In the genomic region with DNA sequence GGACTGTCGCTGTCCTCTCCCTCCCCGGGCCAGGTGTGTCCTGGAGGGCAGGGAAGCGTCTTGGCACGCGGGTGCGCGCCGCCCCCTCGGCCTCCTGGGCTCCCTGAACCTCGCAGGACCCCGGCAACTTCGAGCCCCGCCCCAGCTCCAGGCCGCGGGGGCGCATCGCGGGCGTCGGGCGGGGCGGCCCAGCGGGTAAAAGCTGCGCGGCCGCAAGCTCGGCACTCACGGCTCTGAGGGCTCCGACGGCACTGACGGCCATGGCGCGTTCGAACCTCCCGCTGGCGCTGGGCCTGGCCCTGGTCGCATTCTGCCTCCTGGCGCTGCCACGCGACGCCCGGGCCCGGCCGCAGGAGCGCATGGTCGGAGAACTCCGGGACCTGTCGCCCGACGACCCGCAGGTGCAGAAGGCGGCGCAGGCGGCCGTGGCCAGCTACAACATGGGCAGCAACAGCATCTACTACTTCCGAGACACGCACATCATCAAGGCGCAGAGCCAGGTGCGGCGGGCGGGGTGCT, we compare ENCODE assay signal across 13 cellular contexts. TPM values are rescaled to one million over a fixed set of nuclear protein-coding genes. Genes with fewer than 3 reads are reported as not detected.
DNase-seq lines count a peak whose midpoint lies in the region; ATAC-seq and TF ChIP-seq lines count a peak whose summit lies in the region.
"Had no signal": no experiment of that assay in that cellular context is flagged by ENCODE, and none has a peak within 500 bp of the region (broad histone marks: within the 10 kb centered on the region; RNA-seq: fewer than 3 reads in every experiment).

A gene with protein sequence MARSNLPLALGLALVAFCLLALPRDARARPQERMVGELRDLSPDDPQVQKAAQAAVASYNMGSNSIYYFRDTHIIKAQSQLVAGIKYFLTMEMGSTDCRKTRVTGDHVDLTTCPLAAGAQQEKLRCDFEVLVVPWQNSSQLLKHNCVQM (plus strand): TSS at position 224 of the 519 bp plus-strand sequence. CDS start 37 bp downstream, at position 261.

- no peak for TF ChIP-seq POLR2A in vagina (IDR thresholded peaks at IDR 0.05)

- H3K4me2 ChIP-seq in mammary epithelial cell (ENCODE audit: insufficient read depth, low read depth, low read length) = peak within 1 kb of the TSS; percentile 73

- CTCF ChIA-PET in mammary epithelial cell (lab: Charles Lee; ENCODE audit: low non-redundant PET) = interaction anchor here (1.0 kb wide), 1 partner anchor 10 kb away, joined by 3 read pairs; no protein-coding TSS in a partner anchor

- TF ChIP-seq CTCF in left ventricle myocardium inferior (IDR thresholded peaks at IDR 0.05; ENCODE audit: borderline replicate concordance) = no peak
- TF ChIP-seq CTCF in mammary epithelial cell (conservative IDR thresholded peaks at IDR 0.05 in 1 of 2, IDR thresholded peaks at IDR 0.05 in 1 of 2; ENCODE audit: extremely low read depth in 1 of 2, insufficient read depth in 1 of 2, low read depth in 1 of 2, low read length in 2 of 2) = no peak
- no peak for TF ChIP-seq CTCF in lung (IDR thresholded peaks at IDR 0.05; ENCODE audit: control extremely low read depth, extremely low read depth)
- TF ChIP-seq CTCF in vagina (IDR thresholded peaks at IDR 0.05) = no peak

- H2AFZ ChIP-seq in mammary epithelial cell (ENCODE audit: low read depth, low read length) = peak within 1 kb of the TSS; percentile 62

- H3K9ac ChIP-seq in mammary epithelial cell (ENCODE audit: insufficient read depth, low read length) = no peak within 1 kb of the TSS

- no TSS peak for BruUV-seq in mammary epithelial cell (replicated peaks; lab: Mats Ljungman, UMichigan)

- H3K79me2 ChIP-seq in mammary epithelial cell (ENCODE audit: insufficient read depth, low read length) = no peaks in the 10 kb centered on the region

- H3K27me3 ChIP-seq in left ventricle myocardium inferior (ENCODE audit: low read depth) (peaks cover 30% of the 10 kb centered on the region), mammary epithelial cell (ENCODE audit: insufficient read depth, low read length) (no peaks in the 10 kb centered on the region), lung (ENCODE audit: control insufficient read depth, insufficient read depth) (no peaks in the 10 kb centered on the region), vagina (no peaks in the 10 kb centered on the region)

- H3K27ac ChIP-seq in left ventricle myocardium inferior (replicated peaks) = no peak within 1 kb of the TSS
- H3K27ac ChIP-seq in mammary epithelial cell (ENCODE audit: insufficient read depth, low read depth, low read length) = peak within 1 kb of the TSS; percentile 13
- peak within 1 kb of the TSS in 1 of 2 donors; percentile 72 for H3K27ac ChIP-seq in lung (ENCODE audit: low read depth in 1 of 2, low read length in 1 of 2)
- no peak within 1 kb of the TSS for H3K27ac ChIP-seq in vagina

- 19% methylated on average over 14 of the region's 61 CpGs for WGBS in mammary epithelial cell (ENCODE audit: low coverage, missing lambda C conversion rate)
- 8 to 10% methylated on average over 54 to 61 of the region's 61 CpGs for WGBS in lung, 2 donors

- ATAC-seq in left cardiac atrium (no peak), lung (ENCODE audit: insufficient read depth, low FRiP score) (no peak)
- ATAC-seq: left lobe of liver had no signal

- DNase-seq in left ventricle myocardium inferior (no peak), left cardiac atrium (no peak), mammary epithelial cell (no peak), lung (ENCODE audit: low spot score) (no peak), vagina (ENCODE audit: extremely low spot score in 2 of 2) (no peak), HK-2 (ENCODE audit: unreplicated experiment) (no peak), NCI-H510A treated with DMSO at 0.1 percent for 48 hours (lab: John Stamatoyannopoulos, UW) (no peak), iPS-NIHi7 (ENCODE audit: extremely low spot score) (no peak)
- DNase-seq: activated CD4-positive, alpha-beta T cell treated with anti-CD3 and anti-CD28 coated beads for 4 hours; BE2C; SHP77 had no signal

- in situ Hi-C loops in mammary epithelial cell (cut with MboI; ENCODE audit: low sequenced_read_pairs in 2 of 2) = loop anchor here in 1 of 2 donors (25.0 kb wide), 1 partner anchor 300 kb away; a partner anchor contains a TSS

- dilution Hi-C loops in mammary epithelial cell (cut with HindIII; ENCODE audit: low sequenced_read_pairs) = no loop called here

- peaks cover 24% of the 10 kb centered on the region for H3K4me1 ChIP-seq in left ventricle myocardium inferior
- H3K4me1 ChIP-seq in mammary epithelial cell (ENCODE audit: insufficient read depth, low read length) = peaks cover 57% of the 10 kb centered on the region
- peaks cover 0 to 9% of the 10 kb centered on the region in 2 donors for H3K4me1 ChIP-seq in lung (ENCODE audit: control insufficient read depth in 2 of 2, insufficient read depth in 2 of 2, low read length in 2 of 2)
- H3K4me1 ChIP-seq in vagina = peaks cover 11% of the 10 kb centered on the region
- H3K4me1 ChIP-seq: BE2C had no signal

- H3K36me3 ChIP-seq in left ventricle myocardium inferior = no peaks in the 10 kb centered on the region
- no peaks in the 10 kb centered on the region for H3K36me3 ChIP-seq in mammary epithelial cell (ENCODE audit: insufficient read depth, low read length)
- H3K36me3 ChIP-seq in lung (ENCODE audit: control insufficient read depth in 2 of 2, insufficient read depth in 2 of 2, low read length in 2 of 2) = no peaks in the 10 kb centered on the region
- H3K36me3 ChIP-seq in vagina = no peaks in the 10 kb centered on the region
- H3K36me3 ChIP-seq: BE2C had no signal

- H4K20me1 ChIP-seq in mammary epithelial cell (ENCODE audit: insufficient read depth, low read length) = no peaks in the 10 kb centered on the region

- H3K4me3 ChIP-seq in left ventricle myocardium inferior = peak within 1 kb of the TSS; percentile 46
- H3K4me3 ChIP-seq in mammary epithelial cell (replicated peaks in 1 of 3; ENCODE audit: insufficient read depth in 1 of 3, low read depth in 2 of 3, low read length in 3 of 3) = no peak within 1 kb of the TSS
- no peak within 1 kb of the TSS for H3K4me3 ChIP-seq in lung
- peak within 1 kb of the TSS; percentile 17 to 41 for H3K4me3 ChIP-seq in vagina

- intact Hi-C loops in left ventricle myocardium inferior (cut with micrococcal nuclease) (no loop called here), left cardiac atrium (cut with DNase I) (no loop called here), mammary epithelial cell (cut with micrococcal nuclease) (loop anchor here (1.0 kb wide), 1 partner anchor 10 kb away; no protein-coding TSS in a partner anchor), vagina (cut with DNase I) (no loop called here)

- H3K9me3 ChIP-seq in left ventricle myocardium inferior (replicated peaks) (no peaks in the 10 kb centered on the region), mammary epithelial cell (replicated peaks; ENCODE audit: insufficient read depth, low read length) (no peaks in the 10 kb centered on the region), lung (ENCODE audit: control insufficient read depth in 2 of 2, insufficient read depth in 1 of 2, low read length in 1 of 2) (no peaks in the 10 kb centered on the region), vagina (no peaks in the 10 kb centered on the region)
- H3K9me3 ChIP-seq: BE2C had no signal

RNA-seq across cellular contexts. Expression of the gene that starts here (rescaled TPM):
- total RNA-seq in left ventricle myocardium inferior = not detected
- 1 to 10 TPM in 1 of 2 donors, under 1 TPM in 1; 0.91 to 2.6 TPM for total RNA-seq in left cardiac atrium
- 10 to 100 TPM in 1 of 2 donors, 1 to 10 TPM in 1; 1.3 to 21.5 TPM for total RNA-seq in mammary epithelial cell
- 8.3 TPM for polyA plus RNA-seq in mammary epithelial cell
- polyA minus RNA-seq in mammary epithelial cell = not detected
- total RNA-seq in lung = 10 to 100 TPM in 1 of 2 donors, 1 to 10 TPM in 1; 7.1 to 17.7 TPM
- polyA plus RNA-seq in lung = 10 to 100 TPM; 31.7 to 38.8 TPM
- 5.6 TPM for total RNA-seq in vagina
- total RNA-seq: HT1080, left lobe of liver had no signal

Comparison
In these comparisons a context has a peak if more than half of its experiments do, and no peak if none do; other contexts are left out.
1. H3K4me3 ChIP-seq: peak in left ventricle myocardium inferior (single experiment) and vagina (2 of 2); none in mammary epithelial cell (0 of 3) and lung (single experiment).